Comparison of ENCODE assay signal across 1 cellular context in the genomic region with DNA sequence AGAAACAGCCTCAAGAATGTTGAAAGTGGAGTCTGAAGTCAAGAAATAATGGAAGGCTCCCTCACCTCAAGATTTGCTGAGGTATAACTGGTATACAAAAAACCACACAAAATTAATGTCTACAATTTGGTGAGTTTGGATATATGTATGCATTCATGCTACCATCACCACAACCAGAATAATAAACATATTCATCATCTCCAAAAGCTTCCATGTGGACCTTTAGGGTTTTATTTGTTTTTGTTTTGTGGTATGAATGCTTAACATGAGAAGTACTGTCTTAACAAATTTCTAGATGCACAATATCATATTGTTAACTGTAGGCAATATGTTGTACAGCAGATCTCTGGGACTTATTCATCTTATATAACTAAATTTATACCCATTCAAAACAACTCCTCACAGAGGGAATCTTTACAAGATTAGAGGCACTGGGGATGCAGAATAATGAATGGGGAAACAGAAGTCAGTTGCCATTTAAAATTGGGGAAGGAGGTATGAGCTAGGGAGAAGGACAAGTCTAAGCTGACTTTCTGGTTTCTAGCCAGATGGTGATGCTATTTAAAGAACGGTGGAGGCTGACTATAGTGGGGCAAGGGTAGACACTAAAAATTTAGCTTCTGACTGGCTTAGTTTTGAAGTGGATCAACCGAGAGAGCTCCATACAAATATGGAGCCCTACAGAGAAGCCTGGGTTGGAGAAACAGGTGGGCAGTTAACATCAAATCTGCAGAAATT.
TF ChIP-seq lines count a peak whose summit lies in the region.

No MANE protein-coding gene starts in this region.

TF ChIP-seq in GM23338, 12 proteins besides CTCF, POLR2A, EP300 and RAD21 (continued from another document):
- TF ChIP-seq, protein P1, sequence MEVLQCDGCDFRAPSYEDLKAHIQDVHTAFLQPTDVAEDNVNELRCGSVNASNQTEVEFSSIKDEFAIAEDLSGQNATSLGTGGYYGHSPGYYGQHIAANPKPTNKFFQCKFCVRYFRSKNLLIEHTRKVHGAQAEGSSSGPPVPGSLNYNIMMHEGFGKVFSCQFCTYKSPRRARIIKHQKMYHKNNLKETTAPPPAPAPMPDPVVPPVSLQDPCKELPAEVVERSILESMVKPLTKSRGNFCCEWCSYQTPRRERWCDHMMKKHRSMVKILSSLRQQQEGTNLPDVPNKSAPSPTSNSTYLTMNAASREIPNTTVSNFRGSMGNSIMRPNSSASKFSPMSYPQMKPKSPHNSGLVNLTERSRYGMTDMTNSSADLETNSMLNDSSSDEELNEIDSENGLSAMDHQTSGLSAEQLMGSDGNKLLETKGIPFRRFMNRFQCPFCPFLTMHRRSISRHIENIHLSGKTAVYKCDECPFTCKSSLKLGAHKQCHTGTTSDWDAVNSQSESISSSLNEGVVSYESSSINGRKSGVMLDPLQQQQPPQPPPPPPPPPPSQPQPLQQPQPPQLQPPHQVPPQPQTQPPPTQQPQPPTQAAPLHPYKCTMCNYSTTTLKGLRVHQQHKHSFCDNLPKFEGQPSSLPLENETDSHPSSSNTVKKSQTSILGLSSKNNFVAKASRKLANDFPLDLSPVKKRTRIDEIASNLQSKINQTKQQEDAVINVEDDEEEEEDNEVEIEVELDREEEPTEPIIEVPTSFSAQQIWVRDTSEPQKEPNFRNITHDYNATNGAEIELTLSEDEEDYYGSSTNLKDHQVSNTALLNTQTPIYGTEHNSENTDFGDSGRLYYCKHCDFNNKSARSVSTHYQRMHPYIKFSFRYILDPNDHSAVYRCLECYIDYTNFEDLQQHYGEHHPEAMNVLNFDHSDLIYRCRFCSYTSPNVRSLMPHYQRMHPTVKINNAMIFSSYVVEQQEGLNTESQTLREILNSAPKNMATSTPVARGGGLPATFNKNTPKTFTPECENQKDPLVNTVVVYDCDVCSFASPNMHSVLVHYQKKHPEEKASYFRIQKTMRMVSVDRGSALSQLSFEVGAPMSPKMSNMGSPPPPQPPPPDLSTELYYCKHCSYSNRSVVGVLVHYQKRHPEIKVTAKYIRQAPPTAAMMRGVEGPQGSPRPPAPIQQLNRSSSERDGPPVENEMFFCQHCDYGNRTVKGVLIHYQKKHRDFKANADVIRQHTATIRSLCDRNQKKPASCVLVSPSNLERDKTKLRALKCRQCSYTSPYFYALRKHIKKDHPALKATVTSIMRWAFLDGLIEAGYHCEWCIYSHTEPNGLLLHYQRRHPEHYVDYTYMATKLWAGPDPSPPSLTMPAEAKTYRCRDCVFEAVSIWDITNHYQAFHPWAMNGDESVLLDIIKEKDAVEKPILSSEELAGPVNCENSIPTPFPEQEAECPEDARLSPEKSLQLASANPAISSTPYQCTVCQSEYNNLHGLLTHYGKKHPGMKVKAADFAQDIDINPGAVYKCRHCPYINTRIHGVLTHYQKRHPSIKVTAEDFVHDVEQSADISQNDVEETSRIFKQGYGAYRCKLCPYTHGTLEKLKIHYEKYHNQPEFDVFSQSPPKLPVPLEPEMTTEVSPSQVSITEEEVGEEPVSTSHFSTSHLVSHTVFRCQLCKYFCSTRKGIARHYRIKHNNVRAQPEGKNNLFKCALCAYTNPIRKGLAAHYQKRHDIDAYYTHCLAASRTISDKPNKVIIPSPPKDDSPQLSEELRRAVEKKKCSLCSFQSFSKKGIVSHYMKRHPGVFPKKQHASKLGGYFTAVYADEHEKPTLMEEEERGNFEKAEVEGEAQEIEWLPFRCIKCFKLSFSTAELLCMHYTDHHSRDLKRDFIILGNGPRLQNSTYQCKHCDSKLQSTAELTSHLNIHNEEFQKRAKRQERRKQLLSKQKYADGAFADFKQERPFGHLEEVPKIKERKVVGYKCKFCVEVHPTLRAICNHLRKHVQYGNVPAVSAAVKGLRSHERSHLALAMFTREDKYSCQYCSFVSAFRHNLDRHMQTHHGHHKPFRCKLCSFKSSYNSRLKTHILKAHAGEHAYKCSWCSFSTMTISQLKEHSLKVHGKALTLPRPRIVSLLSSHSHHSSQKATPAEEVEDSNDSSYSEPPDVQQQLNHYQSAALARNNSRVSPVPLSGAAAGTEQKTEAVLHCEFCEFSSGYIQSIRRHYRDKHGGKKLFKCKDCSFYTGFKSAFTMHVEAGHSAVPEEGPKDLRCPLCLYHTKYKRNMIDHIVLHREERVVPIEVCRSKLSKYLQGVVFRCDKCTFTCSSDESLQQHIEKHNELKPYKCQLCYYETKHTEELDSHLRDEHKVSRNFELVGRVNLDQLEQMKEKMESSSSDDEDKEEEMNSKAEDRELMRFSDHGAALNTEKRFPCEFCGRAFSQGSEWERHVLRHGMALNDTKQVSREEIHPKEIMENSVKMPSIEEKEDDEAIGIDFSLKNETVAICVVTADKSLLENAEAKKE (CRISPR knock-in tag; IDR thresholded peaks at IDR 0.05): no peak
- TF ChIP-seq STAT1 (IDR thresholded peaks at IDR 0.05; ENCODE audit: unreplicated experiment): no peak
- no peak for TF ChIP-seq ZNF114 (CRISPR knock-in tag; IDR thresholded peaks at IDR 0.05)
- TF ChIP-seq, protein P2, sequence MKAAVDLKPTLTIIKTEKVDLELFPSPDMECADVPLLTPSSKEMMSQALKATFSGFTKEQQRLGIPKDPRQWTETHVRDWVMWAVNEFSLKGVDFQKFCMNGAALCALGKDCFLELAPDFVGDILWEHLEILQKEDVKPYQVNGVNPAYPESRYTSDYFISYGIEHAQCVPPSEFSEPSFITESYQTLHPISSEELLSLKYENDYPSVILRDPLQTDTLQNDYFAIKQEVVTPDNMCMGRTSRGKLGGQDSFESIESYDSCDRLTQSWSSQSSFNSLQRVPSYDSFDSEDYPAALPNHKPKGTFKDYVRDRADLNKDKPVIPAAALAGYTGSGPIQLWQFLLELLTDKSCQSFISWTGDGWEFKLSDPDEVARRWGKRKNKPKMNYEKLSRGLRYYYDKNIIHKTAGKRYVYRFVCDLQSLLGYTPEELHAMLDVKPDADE (IDR thresholded peaks at IDR 0.05): no peak
- no peak for TF ChIP-seq EZH2 (IDR thresholded peaks at IDR 0.05; ENCODE audit: low read depth, unreplicated experiment)
- TF ChIP-seq NANOG (IDR thresholded peaks at IDR 0.05; ENCODE audit: borderline replicate concordance): no peak
